ENCODE assay signal across 30 cellular contexts in the genomic region with DNA sequence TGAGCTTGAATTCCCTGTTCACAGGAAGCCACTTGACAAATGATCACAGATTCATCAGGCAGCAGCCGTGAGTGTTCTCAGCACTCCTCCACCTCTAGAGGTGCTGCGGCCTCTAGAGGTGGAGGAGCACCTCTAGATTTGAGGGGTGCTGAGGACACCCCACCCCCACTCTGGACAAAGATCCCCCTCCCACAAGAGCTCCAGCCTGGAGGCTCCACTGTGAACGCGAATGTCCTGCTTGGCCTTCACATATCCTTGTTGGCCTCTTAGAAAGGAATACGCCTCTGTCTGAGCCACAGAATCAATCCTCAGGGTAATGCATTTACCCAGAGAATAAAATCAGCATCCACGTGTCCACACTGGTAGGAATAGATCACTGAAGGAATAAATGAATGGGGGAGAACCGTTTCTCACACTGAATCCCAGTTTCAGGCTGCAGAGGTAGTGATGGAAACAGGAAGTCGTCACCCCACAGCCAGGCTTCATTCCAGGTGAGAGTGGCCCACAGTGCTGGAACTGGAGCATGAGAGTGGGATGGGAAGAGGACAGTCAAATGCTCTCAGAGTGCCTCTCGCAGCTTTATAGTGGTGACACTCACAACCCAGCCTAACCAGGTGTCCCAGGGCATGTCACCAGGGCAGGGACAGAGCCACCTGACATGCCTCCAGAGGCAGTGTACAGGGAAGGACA. TPM values are rescaled to one million over a fixed set of nuclear protein-coding genes. Genes with fewer than 3 reads are reported as not detected.
DNase-seq lines count a peak whose midpoint lies in the region; ATAC-seq and TF ChIP-seq lines count a peak whose summit lies in the region.
"Had no signal": no experiment of that assay in that cellular context is flagged by ENCODE, and none has a peak within 500 bp of the region (broad histone marks: within the 10 kb centered on the region; RNA-seq: fewer than 3 reads in every experiment).

No MANE protein-coding gene starts in this region.

- H3K36me3 ChIP-seq in H7 (replicated peaks; ENCODE audit: control insufficient read depth, insufficient read depth, low read length) (peaks cover 1% of the 10 kb centered on the region), colonic mucosa (no peaks in the 10 kb centered on the region)
- H3K36me3 ChIP-seq: brain microvascular endothelial cell, prostate gland had no signal

- no peaks in the 10 kb centered on the region for H3K4me1 Mint-ChIP-seq in activated T-cell treated with anti-CD3 and anti-CD28 coated beads, Interleukin-2, amount 50 U/mL, for 24 hours (ENCODE audit: low read depth)
- H3K4me1 Mint-ChIP-seq: immature natural killer cell, neural crest cell had no signal

- H3K9me3 ChIP-seq in colonic mucosa, result no peaks in the 10 kb centered on the region
- H3K9me3 ChIP-seq: BLaER1 treated with 17β-estradiol and CSF1 and Interleukin-3, amounts not matched to agents 10 nM and 100 nM; mucosa of descending colon; prostate gland; vagina had no signal

- no peak overlapping the region for H3K27ac ChIP-seq in colonic mucosa
- H3K27ac ChIP-seq: BLaER1 treated with 17β-estradiol and CSF1 and Interleukin-3, amounts not matched to agents 10 nM and 100 nM; brain microvascular endothelial cell; foreskin keratinocyte; KMS-11; prostate gland; vagina had no signal

- intact Hi-C loops in colonic mucosa (cut with DNase I), result no loop called here
- intact Hi-C loops in sciatic nerve (cut with DNase I), result no loop called here

- H3K4me3 ChIP-seq in H7 (ENCODE audit: insufficient read depth, low read depth, low read length) (no peak overlapping the region), colonic mucosa (no peak overlapping the region)
- H3K4me3 ChIP-seq: BLaER1 treated with 17β-estradiol and CSF1 and Interleukin-3, amounts not matched to agents 10 nM and 100 nM; mucosa of descending colon; prostate gland; vagina had no signal

- peak; percentile 21 for DNase-seq in activated T-cell treated with anti-CD3 and anti-CD28 coated beads, Interleukin-2, amount 50 U/mL, for 24 hours
- DNase-seq in activated T-cell treated with anti-CD3 and anti-CD28 coated beads for 4 hours (no peak), H7 (peak; percentile 18), colonic mucosa (peak; percentile 7), sciatic nerve (ENCODE audit: low spot score) (peak; percentile 30), glomerular visceral epithelial cell (ENCODE audit: extremely low spot score) (no peak), NOMO-1 (lab: John Stamatoyannopoulos, UW; ENCODE audit: unreplicated experiment in 2 of 2) (no peak)
- DNase-seq: ACHN; activated CD4-positive, alpha-beta T cell treated with anti-CD3 and anti-CD28 coated beads for 4 hours; activated gamma-delta T cell treated with Interleukin-2 at 50 U/mL for 16 hours; brain microvascular endothelial cell; COR-L47; DMS79; foreskin keratinocyte; GF-D8; GOT3; immature natural killer cell; NCI-H2171 treated with DMSO at 0.1 percent for 48 hours; NCI-H524 treated with DMSO at 0.1 percent for 48 hours; NK-92 treated with Interleukin-12 subunit alpha and Interleukin-12 subunit beta, amount 100 ng/mL, for 24 hours had no signal

- H3K27me3 Mint-ChIP-seq in activated T-cell treated with anti-CD3 and anti-CD28 coated beads, Interleukin-2, amount 50 U/mL, for 24 hours, result no peaks in the 10 kb centered on the region
- H3K27me3 Mint-ChIP-seq: effector memory CD8-positive, alpha-beta T cell had no signal

- no peak overlapping the region for H3K9ac ChIP-seq in colonic mucosa (ENCODE audit: low read depth in 2 of 2, low read length in 2 of 2)
- H3K9ac ChIP-seq: BLaER1 treated with 17β-estradiol and CSF1 and Interleukin-3, amounts not matched to agents 10 nM and 100 nM; KMS-11 had no signal

- H3K27me3 ChIP-seq in H7 (ENCODE audit: control insufficient read depth, insufficient read depth, low read length) (no peaks in the 10 kb centered on the region), colonic mucosa (no peaks in the 10 kb centered on the region)
- H3K27me3 ChIP-seq: BLaER1 treated with 17β-estradiol and CSF1 and Interleukin-3, amounts not matched to agents 10 nM and 100 nM; brain microvascular endothelial cell; foreskin keratinocyte; vagina had no signal

- peaks cover 19% of the 10 kb centered on the region for H3K36me3 Mint-ChIP-seq in activated T-cell treated with anti-CD3 and anti-CD28 coated beads, Interleukin-2, amount 50 U/mL, for 24 hours (ENCODE audit: low read depth)

- TF ChIP-seq CTCF in colonic mucosa (IDR thresholded peaks at IDR 0.05), result no peak

- ATAC-seq in sciatic nerve, result no peak
- ATAC-seq in HG02981 (IDR thresholded peaks at IDR 0.05; ENCODE audit: unreplicated experiment), result no peak
- ATAC-seq: effector memory CD8-positive, alpha-beta T cell; foreskin keratinocyte; mucosa of descending colon; Panc1 had no signal

- H3K4me1 ChIP-seq in colonic mucosa, result no peaks in the 10 kb centered on the region
- H3K4me1 ChIP-seq: foreskin keratinocyte, prostate gland, vagina had no signal

- no peak overlapping the region for H3K4me3 Mint-ChIP-seq in activated T-cell treated with anti-CD3 and anti-CD28 coated beads, Interleukin-2, amount 50 U/mL, for 24 hours
- H3K4me3 Mint-ChIP-seq: effector memory CD8-positive, alpha-beta T cell; immature natural killer cell; neural crest cell; T-helper 1 cell treated with Interleukin-12 subunit alpha and Interleukin-12 subunit beta and Interleukin-4 antibody, amounts not matched to agents 30 μg/mL and 1 μg/mL, for 36 hours had no signal

- no peaks in the 10 kb centered on the region for H3K9me3 Mint-ChIP-seq in activated T-cell treated with anti-CD3 and anti-CD28 coated beads, Interleukin-2, amount 50 U/mL, for 24 hours
- H3K9me3 Mint-ChIP-seq: effector memory CD8-positive, alpha-beta T cell; immature natural killer cell; neural crest cell; T-helper 1 cell treated with Interleukin-12 subunit alpha and Interleukin-12 subunit beta and Interleukin-4 antibody, amounts not matched to agents 30 μg/mL and 1 μg/mL, for 36 hours had no signal

- H3K27ac Mint-ChIP-seq in activated T-cell treated with anti-CD3 and anti-CD28 coated beads, Interleukin-2, amount 50 U/mL, for 24 hours, result no peak overlapping the region
- H3K27ac Mint-ChIP-seq: immature natural killer cell; T-helper 1 cell treated with Interleukin-12 subunit alpha and Interleukin-12 subunit beta and Interleukin-4 antibody, amounts not matched to agents 30 μg/mL and 1 μg/mL, for 36 hours had no signal

RNA-seq across cellular contexts. Expression of a gene that starts 16.6 kb away (rescaled TPM):
- 30.9 and 33.8 TPM in 2 replicates for total RNA-seq in H7 (2014; rRNA removed; shearing (Covaris generic))
- total RNA-seq in colonic mucosa (10 to 100 TPM; 14.7 to 20.6 TPM), sciatic nerve (47.5 TPM)

RNA-seq across cellular contexts. Expression of a gene that starts 58.1 kb away (rescaled TPM):
- total RNA-seq in H7 (2014; rRNA removed; shearing (Covaris generic)), result 18.4 and 30.7 TPM in 2 replicates
- 10 to 100 TPM; 36.3 to 38.3 TPM for total RNA-seq in colonic mucosa
- total RNA-seq in sciatic nerve, result 78.7 TPM

Comparison
In these comparisons a context has a peak if more than half of its experiments do, and no peak if none do; other contexts are left out.
1. DNase-seq: peak in activated T-cell treated with anti-CD3 and anti-CD28 coated beads, Interleukin-2, amount 50 U/mL, for 24 hours (single experiment), H7 (single experiment), colonic mucosa (single experiment) and sciatic nerve (single experiment); none in activated T-cell treated with anti-CD3 and anti-CD28 coated beads for 4 hours (single experiment), glomerular visceral epithelial cell (single experiment) and NOMO-1 (0 of 2).